In genomic region chr6:41021832-41022231, GRCh38 we compare ENCODE assay signal across 10 cellular contexts. TPM values are rescaled to one million over a fixed set of nuclear protein-coding genes. Genes with fewer than 3 reads are reported as not detected.
DNase-seq lines count a peak whose midpoint lies in the region; ATAC-seq and TF ChIP-seq lines count a peak whose summit lies in the region.
"Had no signal": no experiment of that assay in that cellular context is flagged by ENCODE, and none has a peak within 500 bp of the region (broad histone marks: within the 10 kb centered on the region; RNA-seq: fewer than 3 reads in every experiment).

No MANE protein-coding gene starts in this region.

- no peak overlapping the region for H3K27ac ChIP-seq in suprapubic skin
- H3K27ac ChIP-seq: thoracic aorta had no signal

- peak; percentile 50 for TF ChIP-seq CTCF in choroid plexus epithelial cell (conservative IDR thresholded peaks at IDR 0.05; ENCODE audit: low read depth, low read length)
- no peak for TF ChIP-seq CTCF in suprapubic skin (IDR thresholded peaks at IDR 0.05)

- DNase-seq in DMS79 (lab: John Stamatoyannopoulos, UW), result peak; percentile 59
- DNase-seq in MV-4-11 (lab: John Stamatoyannopoulos, UW), result peak; percentile 4
- peak; percentile 65 for DNase-seq in choroid plexus epithelial cell (ENCODE audit: low read depth)
- peak; percentile 71 for DNase-seq in myocyte (ENCODE audit: low read depth)
- no peak for DNase-seq in activated CD8-positive, alpha-beta memory T cell treated with anti-CD3 and anti-CD28 coated beads, Interleukin-2, amount 50 U/mL, for 48 hours
- no peak for DNase-seq in NCI-H1436 (lab: John Stamatoyannopoulos, UW)
- DNase-seq in suprapubic skin (ENCODE audit: low spot score in 2 of 2), result no peak
- DNase-seq: NCI-H2227 treated with DMSO at 0.1 percent for 48 hours had no signal

- TF ChIP-seq POLR2A in suprapubic skin (IDR thresholded peaks at IDR 0.05), result no peak

- peaks cover 7% of the 10 kb centered on the region for H3K4me1 ChIP-seq in suprapubic skin

- ATAC-seq in GM21786 (IDR thresholded peaks at IDR 0.05; ENCODE audit: unreplicated experiment), result no peak

- no peak overlapping the region for H3K4me3 ChIP-seq in choroid plexus epithelial cell (ENCODE audit: low read depth, low read length)
- H3K4me3 ChIP-seq in suprapubic skin, result no peak overlapping the region
- H3K4me3 ChIP-seq: thoracic aorta had no signal

- H3K9me3 ChIP-seq in suprapubic skin, result no peaks in the 10 kb centered on the region
- H3K9me3 ChIP-seq: thoracic aorta had no signal

- no peak for TF ChIP-seq EP300 in suprapubic skin (IDR thresholded peaks at IDR 0.05)

- H3K36me3 ChIP-seq in suprapubic skin, result no peaks in the 10 kb centered on the region
- H3K36me3 ChIP-seq: thoracic aorta had no signal

- no peaks in the 10 kb centered on the region for H3K27me3 ChIP-seq in suprapubic skin

- WGBS in suprapubic skin, result 70% methylated on average over 3 of the region's 3 CpGs

RNA-seq across cellular contexts. Expression of gene UNC5CL, which starts 17.2 kb away (rescaled TPM):
- 2.3 and 2.7 TPM in 2 replicates for total RNA-seq in myocyte
- polyA plus RNA-seq in myocyte (2012), result 0.45 TPM
- total RNA-seq in suprapubic skin, result 1 to 10 TPM in 2 of 4 donors, under 1 TPM in 2; 0.19 to 6.9 (median 1.4) TPM

RNA-seq across cellular contexts. Expression of gene TSPO2, which starts 20.4 kb away (rescaled TPM):
- total RNA-seq in myocyte (not detected in 2 replicates), suprapubic skin (not detected)
- not detected for polyA plus RNA-seq in myocyte (2012)
- total RNA-seq: thoracic aorta had no signal

RNA-seq across cellular contexts. Expression of gene APOBEC2, which starts 31.2 kb away (rescaled TPM):
- total RNA-seq in myocyte (110 and 231 TPM in 2 replicates), suprapubic skin (not detected)
- polyA plus RNA-seq in myocyte (2012), result 55.6 TPM
- total RNA-seq: thoracic aorta had no signal

RNA-seq across cellular contexts. Expression of gene OARD1, which starts 50.3 kb away (rescaled TPM):
- total RNA-seq in myocyte, result 10.2 and 18.8 TPM in 2 replicates
- polyA plus RNA-seq in myocyte (2012), result 14.8 TPM
- 10 to 100 TPM; 11.3 to 29.9 (median 20.6) TPM for total RNA-seq in suprapubic skin

RNA-seq across cellular contexts. Expression of gene NFYA, which starts 50.9 kb away (rescaled TPM):
- total RNA-seq in myocyte (17.2 and 20.9 TPM in 2 replicates), suprapubic skin (10 to 100 TPM; 19.7 to 33.0 (median 24.2) TPM)
- 19.9 TPM for polyA plus RNA-seq in myocyte (2012)

Comparison
In these comparisons a context has a peak if more than half of its experiments do, and no peak if none do; other contexts are left out.
1. DNase-seq: peak in DMS79 (single experiment), MV-4-11 (single experiment), choroid plexus epithelial cell (single experiment) and myocyte (single experiment); none in activated CD8-positive, alpha-beta memory T cell treated with anti-CD3 and anti-CD28 coated beads, Interleukin-2, amount 50 U/mL, for 48 hours (single experiment), NCI-H1436 (single experiment) and suprapubic skin (0 of 2).
2. RNA of gene APOBEC2, which starts 31.2 kb away (total RNA-seq): 110 to 231 TPM in myocyte; not detected in suprapubic skin; every median in the first group is over 100 times any median in the second.